Comparison of ENCODE assay signal across 8 cellular contexts in genomic region chr1:216600730-216601426, GRCh38.
A peak's percentile ranks its signal among the peaks of the same experiment; 100 is the strongest.
DNase-seq lines count a peak whose midpoint lies in the region; ATAC-seq, FAIRE-seq and TF ChIP-seq lines count a peak whose summit lies in the region.

No MANE protein-coding gene starts in this region.

- CTCF ChIA-PET in PC-3 (lab: Charles Lee), result interaction anchor here (0.7 to 1.0 kb wide), 2 partner anchors 122 to 733 kb away, joined by 4 read pairs; partner anchors contain the start of gene ESRRG

- BruUV-seq in PC-3 (replicated peaks; lab: Mats Ljungman, UMichigan), result TSS peak; percentile 88

- POLR2A ChIA-PET in PC-3 (lab: Charles Lee; ENCODE audit: unreplicated experiment), result interaction anchor here (0.5 to 0.6 kb wide), 2 partner anchors 77 to 292 kb away, joined by 8 to 11 read pairs; no protein-coding TSS in a partner anchor

- no peaks in the 10 kb centered on the region for H3K79me2 ChIP-seq in PC-3 (ENCODE audit: low read length)

- H3K9me2 ChIP-seq in PC-3 (replicated peaks; ENCODE audit: low read length), result no peaks in the 10 kb centered on the region

- H3K4me1 ChIP-seq in PC-3 (ENCODE audit: insufficient read depth, low read length) (0 out of 2 replicates have a peak, but pooled peaks cover 4% of the 10 kb centered on the region), small intestine (ENCODE audit: control insufficient read depth in 2 of 2, insufficient read depth in 1 of 2, low read depth in 1 of 2, low read length in 1 of 2) (no peaks in the 10 kb centered on the region)

- H3K27ac ChIP-seq in HL-60 (replicated peaks), result no peak overlapping the region
- H3K27ac ChIP-seq in PC-3 (ENCODE audit: low read length), result peak overlapping the region; percentile 20
- H3K27ac ChIP-seq in small intestine (ENCODE audit: low read depth in 1 of 2, low read length in 1 of 2), result peak overlapping the region; percentile 77 to 93

- H3K36me3 ChIP-seq in PC-3 (ENCODE audit: low read depth, low read length), result no peaks in the 10 kb centered on the region
- H3K36me3 ChIP-seq in kidney epithelial cell (ENCODE audit: control insufficient read depth, insufficient read depth, low read length), result no peaks in the 10 kb centered on the region
- H3K36me3 ChIP-seq in small intestine (ENCODE audit: control insufficient read depth in 2 of 2, insufficient read depth in 2 of 2, low read length in 2 of 2), result no peaks in the 10 kb centered on the region

- H3K27me3 ChIP-seq in HL-60 (ENCODE audit: insufficient read depth, poor library complexity, severe bottlenecking) (peaks cover 9% of the 10 kb centered on the region), PC-3 (ENCODE audit: low read length) (peaks cover 4% of the 10 kb centered on the region; the same call in 1 of the 2 replicates), kidney epithelial cell (ENCODE audit: control insufficient read depth, insufficient read depth, low read length) (no peaks in the 10 kb centered on the region), small intestine (ENCODE audit: control insufficient read depth in 2 of 2, insufficient read depth in 2 of 2, low read length in 2 of 2) (no peaks in the 10 kb centered on the region)

- H3K4me3 ChIP-seq in HL-60 (replicated peaks; ENCODE audit: insufficient read depth, low read length) (peak overlapping the region; percentile 25), PC-3 (ENCODE audit: low read length) (peak overlapping the region; percentile 77), kidney epithelial cell (ENCODE audit: low read depth, low read length) (peak overlapping the region; percentile 63), small intestine (ENCODE audit: low read depth in 1 of 2, low read length in 2 of 2) (peak overlapping the region; percentile 50 to 71)

- ATAC-seq in GM21423 (IDR thresholded peaks at IDR 0.05; ENCODE audit: unreplicated experiment) (peak; percentile 89), PC-3 (peak; percentile 93)

- DNase-seq in EL (peak; percentile 78), HL-60 (ENCODE audit: low read depth in 1 of 2, low spot score in 1 of 2) (no peak), PC-3 (peak; percentile 82), dedifferentiated amniotic fluid mesenchymal stem cell (ENCODE audit: extremely low spot score) (peak; percentile 69), kidney epithelial cell (ENCODE audit: low read depth) (no peak), small intestine (peak; percentile 81)
- no peak for DNase-seq in effector CD8-positive, alpha-beta T cell (lab: John Stamatoyannopoulos, UW)

- no peaks in the 10 kb centered on the region for H4K20me1 ChIP-seq in PC-3 (ENCODE audit: low read length)

- H3K9me3 ChIP-seq in PC-3 (ENCODE audit: low read length), result no peaks in the 10 kb centered on the region
- H3K9me3 ChIP-seq in small intestine (ENCODE audit: control insufficient read depth, low read depth), result no peaks in the 10 kb centered on the region

- no peaks in the 10 kb centered on the region for H3F3A ChIP-seq in PC-3 (ENCODE audit: low read length, unreplicated experiment)

- no peak for TF ChIP-seq CTCF in HL-60 (IDR thresholded peaks at IDR 0.05; ENCODE audit: insufficient read depth, low read length)
- peak; percentile 85 for TF ChIP-seq CTCF in PC-3 (conservative IDR thresholded peaks at IDR 0.05; ENCODE audit: low read depth, low read length)
- TF ChIP-seq CTCF in kidney epithelial cell (IDR thresholded peaks at IDR 0.05; ENCODE audit: insufficient read depth, low read length, poor library complexity, severe bottlenecking), result peak; percentile 69

- FAIRE-seq in small intestine (lab: Jason Lieb, UNC), result no peak

- H3K9ac ChIP-seq in PC-3 (ENCODE audit: low read length), result peak overlapping the region; percentile 74

- intact Hi-C loops in PC-3 (cut with micrococcal nuclease), result no loop called here

- WGBS in small intestine, 3 donors, result 1% methylated on average over 44 to 53 of the region's 53 CpGs

- peak overlapping the region; percentile 87 for H3K4me2 ChIP-seq in PC-3 (ENCODE audit: low read length)

- peak overlapping the region; percentile 95 for H2AFZ ChIP-seq in PC-3 (ENCODE audit: low read length)

Comparison
In these comparisons a context has a peak if more than half of its experiments do, and no peak if none do; other contexts are left out.
1. DNase-seq: peak in EL (single experiment), PC-3 (single experiment), dedifferentiated amniotic fluid mesenchymal stem cell (single experiment) and small intestine (single experiment); none in HL-60 (0 of 2), kidney epithelial cell (single experiment) and effector CD8-positive, alpha-beta T cell (single experiment).
2. H3K4me3 ChIP-seq: peak in every context shown above with its lines; median percentile 77 in PC-3; 63 in kidney epithelial cell; 60 in small intestine; 25 in HL-60.